15 cellular contexts compared by ENCODE assay signal in genomic region chr3:100910986-100911385, GRCh38.
A peak's percentile ranks its signal among the peaks of the same experiment; 100 is the strongest.
DNase-seq lines count a peak whose midpoint lies in the region; ATAC-seq, FAIRE-seq and TF ChIP-seq lines count a peak whose summit lies in the region.
"Had no signal": no experiment of that assay in that cellular context is flagged by ENCODE, and none has a peak within 500 bp of the region (broad histone marks: within the 10 kb centered on the region; RNA-seq: fewer than 3 reads in every experiment).

No MANE protein-coding gene starts in this region.

- H3K23ac ChIP-seq in trophoblast cell (ENCODE audit: low read length), result no peak overlapping the region

- DNase-seq in H54 (ENCODE audit: insufficient read length, low spot score) (no peak), RPMI7951 (ENCODE audit: low read depth) (peak; percentile 27), kidney tubule cell (ENCODE audit: low spot score) (peak; percentile 15), thyroid gland (no peak), trophoblast cell (no peak), anterior cingulate cortex (lab: John Stamatoyannopoulos, UW) (no peak)
- no peak for DNase-seq in activated CD8-positive, alpha-beta T cell treated with anti-CD3 and anti-CD28 coated beads, Interleukin-2, amount 10 ng/mL, durations not matched to agents 7 days and 5 days
- DNase-seq: C1 segment of cervical spinal cord; Calu3; CD4-positive, alpha-beta T cell; DMS 273 treated with DMSO at 0.1 percent for 48 hours; GOT3 had no signal

- no peak overlapping the region for H2AK5ac ChIP-seq in trophoblast cell (ENCODE audit: low read length)

- no peaks in the 10 kb centered on the region for H3K27me3 ChIP-seq in thyroid gland
- no peaks in the 10 kb centered on the region for H3K27me3 ChIP-seq in trophoblast cell (ENCODE audit: insufficient read depth, low read length)

- H2BK12ac ChIP-seq in trophoblast cell (ENCODE audit: low read length), result no peak overlapping the region

- H3K4me3 Mint-ChIP-seq in activated CD8-positive, alpha-beta T cell treated with anti-CD3 and anti-CD28 coated beads, Interleukin-2, amount 10 ng/mL, durations not matched to agents 7 days and 5 days, result no peak overlapping the region
- H3K4me3 Mint-ChIP-seq: B cell; CD4-positive, alpha-beta T cell had no signal

- no peaks in the 10 kb centered on the region for H3K36me3 Mint-ChIP-seq in activated CD8-positive, alpha-beta T cell treated with anti-CD3 and anti-CD28 coated beads, Interleukin-2, amount 10 ng/mL, durations not matched to agents 7 days and 5 days (ENCODE audit: low read depth)

- no peak overlapping the region for H4K91ac ChIP-seq in trophoblast cell (ENCODE audit: low read depth, low read length)

- no peaks in the 10 kb centered on the region for H3K9me3 Mint-ChIP-seq in activated CD8-positive, alpha-beta T cell treated with anti-CD3 and anti-CD28 coated beads, Interleukin-2, amount 10 ng/mL, durations not matched to agents 7 days and 5 days (ENCODE audit: insufficient read depth)
- H3K9me3 Mint-ChIP-seq: CD4-positive, alpha-beta T cell had no signal

- no peak for TF ChIP-seq POLR2A in H54 (IDR thresholded peaks at IDR 0.05; ENCODE audit: low read depth, low read length)
- TF ChIP-seq POLR2A in thyroid gland (IDR thresholded peaks at IDR 0.05), result no peak

- H3K36me3 ChIP-seq in thyroid gland, result no peaks in the 10 kb centered on the region
- no peaks in the 10 kb centered on the region for H3K36me3 ChIP-seq in trophoblast cell (ENCODE audit: control insufficient read depth in 1 of 2, insufficient read depth in 2 of 2, low read length in 2 of 2)
- H3K36me3 ChIP-seq: HAP-1 had no signal

- H3K27ac ChIP-seq in thyroid gland (peak overlapping the region; percentile 14 to 93 (median 38)), trophoblast cell (ENCODE audit: low read depth, low read length) (no peak overlapping the region)

- H3K4me2 ChIP-seq in trophoblast cell (ENCODE audit: low read length), result no peak overlapping the region

- POLR2A ChIA-PET in activated CD8-positive, alpha-beta T cell treated with anti-CD3 and anti-CD28 coated beads, Interleukin-2, amount 10 ng/mL, durations not matched to agents 7 days and 5 days (lab: Charles Lee), result no interaction called here

- no peak for ATAC-seq in activated CD8-positive, alpha-beta T cell treated with anti-CD3 and anti-CD28 coated beads, Interleukin-2, amount 10 ng/mL, durations not matched to agents 7 days and 5 days
- ATAC-seq: GM12878 had no signal

- no peak overlapping the region for H3K18ac ChIP-seq in trophoblast cell (ENCODE audit: low read length)

- no peak overlapping the region for H2BK5ac ChIP-seq in trophoblast cell (ENCODE audit: low read depth, low read length, poor library complexity)

- no peaks in the 10 kb centered on the region for H3K9me3 ChIP-seq in thyroid gland
- H3K9me3 ChIP-seq in trophoblast cell (ENCODE audit: insufficient read depth, low read depth, low read length), result no peaks in the 10 kb centered on the region
- H3K9me3 ChIP-seq: HAP-1 had no signal

- H3K4me1 ChIP-seq in thyroid gland, result peaks cover 40 to 57% of the 10 kb centered on the region in 2 donors
- H3K4me1 ChIP-seq in trophoblast cell (ENCODE audit: control insufficient read depth in 1 of 2, insufficient read depth in 2 of 2, low read length in 2 of 2), result no peaks in the 10 kb centered on the region
- H3K4me1 ChIP-seq: HAP-1 had no signal

- no peak overlapping the region for H3K14ac ChIP-seq in trophoblast cell (ENCODE audit: low read length)

- H2AFZ ChIP-seq in trophoblast cell (ENCODE audit: insufficient read depth, low read length, poor library complexity), result no peak overlapping the region

- FAIRE-seq in H54 (lab: Jason Lieb, UNC), result peak; percentile 52
- FAIRE-seq: GM12878 had no signal

- 18 to 29% methylated on average over 2 of the region's 2 CpGs for WGBS in thyroid gland, 2 donors
- WGBS in trophoblast cell (ENCODE audit: extremely low coverage, insufficient coverage, insufficient read length), result no CpG with 5 or more reads among the region's 2 CpGs

- H4K12ac ChIP-seq in trophoblast cell (ENCODE audit: low read depth, low read length), result no peak overlapping the region

- H3K79me2 ChIP-seq in trophoblast cell (ENCODE audit: control insufficient read depth, insufficient read depth, low read length, poor library complexity), result no peaks in the 10 kb centered on the region

- H3K4ac ChIP-seq in trophoblast cell (ENCODE audit: low read depth, low read length), result no peak overlapping the region

- H3K9ac ChIP-seq in trophoblast cell (ENCODE audit: low read length), result no peak overlapping the region

- H2BK120ac ChIP-seq in trophoblast cell (ENCODE audit: insufficient read depth, low read length, poor library complexity), result no peak overlapping the region

- CTCF ChIA-PET in activated CD8-positive, alpha-beta T cell treated with anti-CD3 and anti-CD28 coated beads, Interleukin-2, amount 10 ng/mL, durations not matched to agents 7 days and 5 days (lab: Charles Lee), result no interaction called here

- intact Hi-C loops in thyroid gland (cut with DNase I), result no loop called here

- no peaks in the 10 kb centered on the region for H3K4me1 Mint-ChIP-seq in activated CD8-positive, alpha-beta T cell treated with anti-CD3 and anti-CD28 coated beads, Interleukin-2, amount 10 ng/mL, durations not matched to agents 7 days and 5 days (ENCODE audit: low read depth)
- H3K4me1 Mint-ChIP-seq: B cell had no signal

- H3K4me3 ChIP-seq in thyroid gland (replicated peaks in 1 of 3) (no peak overlapping the region), trophoblast cell (ENCODE audit: low read depth, low read length) (no peak overlapping the region)
- H3K4me3 ChIP-seq: GM12878, HAP-1 had no signal

- H3K27me3 Mint-ChIP-seq in activated CD8-positive, alpha-beta T cell treated with anti-CD3 and anti-CD28 coated beads, Interleukin-2, amount 10 ng/mL, durations not matched to agents 7 days and 5 days (ENCODE audit: low read depth), result peaks cover 6% of the 10 kb centered on the region
- H3K27me3 Mint-ChIP-seq: CD4-positive, alpha-beta T cell had no signal

- H3K79me1 ChIP-seq in trophoblast cell (ENCODE audit: low read length), result no peaks in the 10 kb centered on the region

- no peak overlapping the region for H3K27ac Mint-ChIP-seq in activated CD8-positive, alpha-beta T cell treated with anti-CD3 and anti-CD28 coated beads, Interleukin-2, amount 10 ng/mL, durations not matched to agents 7 days and 5 days
- H3K27ac Mint-ChIP-seq: B cell; CD4-positive, alpha-beta T cell had no signal

- H4K8ac ChIP-seq in trophoblast cell (ENCODE audit: low read depth, low read length), result no peak overlapping the region

- TF ChIP-seq CTCF in thyroid gland (IDR thresholded peaks at IDR 0.05), result no peak

Comparison
In these comparisons a context has a peak if more than half of its experiments do, and no peak if none do; other contexts are left out.
1. DNase-seq: peak in RPMI7951 (single experiment) and kidney tubule cell (single experiment); none in H54 (single experiment), thyroid gland (0 of 2), trophoblast cell (0 of 2), anterior cingulate cortex (0 of 58) and activated CD8-positive, alpha-beta T cell treated with anti-CD3 and anti-CD28 coated beads, Interleukin-2, amount 10 ng/mL, durations not matched to agents 7 days and 5 days (single experiment).